ENCODE assay signal across 18 cellular contexts in genomic region chr6:168905451-168906090, GRCh38.
DNase-seq lines count a peak whose midpoint lies in the region; ATAC-seq lines count a peak whose summit lies in the region.
"Had no signal": no experiment of that assay in that cellular context is flagged by ENCODE, and none has a peak within 500 bp of the region (broad histone marks: within the 10 kb centered on the region; RNA-seq: fewer than 3 reads in every experiment).

No MANE protein-coding gene starts in this region.

- ATAC-seq in esophagus mucosa: peak; percentile 53
- ATAC-seq in natural killer cell treated with Interleukin-12 subunit alpha and Interleukin-12 subunit beta and Interleukin-15 and Interleukin-18, amount 100 ng/mL, for 72 hours: peak; percentile 67 to 87
- no peak for ATAC-seq in stimulated activated memory B cell treated with anti-CD40 and anti-IgM and Interleukin-4, amounts not matched to agents 10 μg/mL and 1 μg/mL and 100 μg/mL, for 72 hours

- peak overlapping the region in 1 of 2 donors; percentile 86 for H3K27ac Mint-ChIP-seq in natural killer cell treated with Interleukin-12 subunit alpha and Interleukin-12 subunit beta and Interleukin-15 and Interleukin-18, amount 100 ng/mL, for 72 hours
- no peak overlapping the region for H3K27ac Mint-ChIP-seq in stimulated activated memory B cell treated with anti-CD40 and anti-IgM and Interleukin-4, amounts not matched to agents 10 μg/mL and 1 μg/mL and 100 μg/mL, for 72 hours
- H3K27ac Mint-ChIP-seq: neural progenitor cell had no signal

- H3K36me3 Mint-ChIP-seq in natural killer cell treated with Interleukin-12 subunit alpha and Interleukin-12 subunit beta and Interleukin-15 and Interleukin-18, amount 100 ng/mL, for 72 hours: no peaks in the 10 kb centered on the region
- H3K36me3 Mint-ChIP-seq in stimulated activated memory B cell treated with anti-CD40 and anti-IgM and Interleukin-4, amounts not matched to agents 10 μg/mL and 1 μg/mL and 100 μg/mL, for 72 hours: no peaks in the 10 kb centered on the region
- H3K36me3 Mint-ChIP-seq: neural progenitor cell had no signal

- no peak overlapping the region for H3K4me3 Mint-ChIP-seq in natural killer cell treated with Interleukin-12 subunit alpha and Interleukin-12 subunit beta and Interleukin-15 and Interleukin-18, amount 100 ng/mL, for 72 hours
- no peak overlapping the region for H3K4me3 Mint-ChIP-seq in stimulated activated memory B cell treated with anti-CD40 and anti-IgM and Interleukin-4, amounts not matched to agents 10 μg/mL and 1 μg/mL and 100 μg/mL, for 72 hours
- H3K4me3 Mint-ChIP-seq: neural progenitor cell had no signal

- peaks cover 10 to 29% of the 10 kb centered on the region in 2 donors for H3K4me1 Mint-ChIP-seq in natural killer cell treated with Interleukin-12 subunit alpha and Interleukin-12 subunit beta and Interleukin-15 and Interleukin-18, amount 100 ng/mL, for 72 hours (ENCODE audit: low read depth in 2 of 2)
- H3K4me1 Mint-ChIP-seq in stimulated activated memory B cell treated with anti-CD40 and anti-IgM and Interleukin-4, amounts not matched to agents 10 μg/mL and 1 μg/mL and 100 μg/mL, for 72 hours: no peaks in the 10 kb centered on the region
- H3K4me1 Mint-ChIP-seq: neural progenitor cell had no signal

- peaks cover 0 to 2% of the 10 kb centered on the region in 2 donors for H3K27me3 Mint-ChIP-seq in natural killer cell treated with Interleukin-12 subunit alpha and Interleukin-12 subunit beta and Interleukin-15 and Interleukin-18, amount 100 ng/mL, for 72 hours
- no peaks in the 10 kb centered on the region for H3K27me3 Mint-ChIP-seq in stimulated activated memory B cell treated with anti-CD40 and anti-IgM and Interleukin-4, amounts not matched to agents 10 μg/mL and 1 μg/mL and 100 μg/mL, for 72 hours

- peak; percentile 11 for DNase-seq in NOMO-1 treated with DMSO at 0.1 percent for 48 hours (lab: John Stamatoyannopoulos, UW; ENCODE audit: unreplicated experiment)
- DNase-seq in NOMO-1 treated with dmso at 0.1 percent for 144 hours (lab: John Stamatoyannopoulos, UW; ENCODE audit: unreplicated experiment): no peak
- DNase-seq in MV-4-11 (lab: John Stamatoyannopoulos, UW): peak; percentile 49
- DNase-seq in natural killer cell treated with Interleukin-12 subunit alpha and Interleukin-12 subunit beta and Interleukin-15 and Interleukin-18, amount 100 ng/mL, for 72 hours (ENCODE audit: low spot score): no peak
- no peak for DNase-seq in pons (ENCODE audit: low spot score)
- no peak for DNase-seq in NCI-H2196 treated with DMSO at 0.1 percent for 48 hours (lab: John Stamatoyannopoulos, UW; ENCODE audit: unreplicated experiment)
- DNase-seq: activated CD4-positive, alpha-beta T cell treated with anti-CD3 and anti-CD28 coated beads, Interleukin-2, amount 50 U/mL, for 4 hours; activated T-cell treated with anti-CD3 and anti-CD28 coated beads, Interleukin-2, amount 50 U/mL, for 72 hours; DMS 273 treated with DMSO at 0.1 percent for 48 hours; IMR-90; lower lobe of right lung; NCI-H748 treated with DMSO at 0.1 percent for 48 hours; retina; stimulated activated CD4-positive, alpha-beta T cell treated with anti-CD3 and anti-CD28 coated beads, Interleukin-15, amount 100 ng/mL, for 24 hours; SW 1271 had no signal

- H3K9me3 Mint-ChIP-seq in natural killer cell treated with Interleukin-12 subunit alpha and Interleukin-12 subunit beta and Interleukin-15 and Interleukin-18, amount 100 ng/mL, for 72 hours: no peaks in the 10 kb centered on the region
- H3K9me3 Mint-ChIP-seq in stimulated activated memory B cell treated with anti-CD40 and anti-IgM and Interleukin-4, amounts not matched to agents 10 μg/mL and 1 μg/mL and 100 μg/mL, for 72 hours: peaks cover 3% of the 10 kb centered on the region

Comparison
In these comparisons a context has a peak if more than half of its experiments do, and no peak if none do; other contexts are left out.
1. DNase-seq: peak in NOMO-1 treated with DMSO at 0.1 percent for 48 hours (single experiment) and MV-4-11 (single experiment); none in NOMO-1 treated with dmso at 0.1 percent for 144 hours (single experiment), natural killer cell treated with Interleukin-12 subunit alpha and Interleukin-12 subunit beta and Interleukin-15 and Interleukin-18, amount 100 ng/mL, for 72 hours (single experiment), pons (single experiment) and NCI-H2196 treated with DMSO at 0.1 percent for 48 hours (single experiment).